8 cellular contexts compared by ENCODE assay signal in genomic region chr16:1194665-1195392, GRCh38. TPM values are rescaled to one million over a fixed set of nuclear protein-coding genes. Genes with fewer than 3 reads are reported as not detected.
A peak's percentile ranks its signal among the peaks of the same experiment; 100 is the strongest.
DNase-seq lines count a peak whose midpoint lies in the region; ATAC-seq and TF ChIP-seq lines count a peak whose summit lies in the region.

No MANE protein-coding gene starts in this region.

- TF ChIP-seq CTCF in fibroblast of the aortic adventitia (IDR thresholded peaks at IDR 0.05; ENCODE audit: insufficient read depth, low read length), result peak; percentile 66

- H3K4me3 ChIP-seq in fibroblast of the aortic adventitia (ENCODE audit: low read depth, low read length), result no peak overlapping the region

- peak; percentile 60 for ATAC-seq in SK-N-SH treated with all-trans-retinoic acid at 6 μM for 48 hours

- DNase-seq in DMS 273 (lab: John Stamatoyannopoulos, UW; ENCODE audit: unreplicated experiment), result peak; percentile 48
- no peak for DNase-seq in DMS 273 treated with DMSO at 0.1 percent for 48 hours (lab: John Stamatoyannopoulos, UW)
- no peak for DNase-seq in fibroblast of the aortic adventitia (ENCODE audit: low read depth)
- DNase-seq in stimulated activated CD4-positive, alpha-beta T cell treated with anti-CD3 and anti-CD28 coated beads, Interleukin-15, amount 100 ng/mL, for 24 hours, result peak; percentile 27
- no peak for DNase-seq in midbrain (lab: John Stamatoyannopoulos, UW)
- no peak for DNase-seq in SK-N-DZ (ENCODE audit: low spot score)
- no peak for DNase-seq in NCI-H748 treated with DMSO at 0.1 percent for 48 hours (lab: John Stamatoyannopoulos, UW)

TF ChIP-seq in SK-N-SH treated with all-trans-retinoic acid at 6 μM for 48 hours, 23 proteins besides CTCF, POLR2A, EP300 and RAD21:
- TF ChIP-seq TOX (CRISPR knock-in tag; IDR thresholded peaks at IDR 0.05; ENCODE audit: borderline replicate concordance) (no peak), POU6F1 (CRISPR knock-in tag; IDR thresholded peaks at IDR 0.05; ENCODE audit: borderline replicate concordance, low read depth) (no peak)

RNA-seq across cellular contexts. Expression of gene TPSG1, which starts 30.2 kb away (rescaled TPM):
- not detected in 2 replicates for total RNA-seq in fibroblast of the aortic adventitia (ENCODE audit: low replicate concordance)
- polyA plus RNA-seq in SK-N-DZ (2014; cell fraction: cytosol; rRNA removed), result not detected in 2 replicates
- polyA plus RNA-seq in SK-N-DZ (2014; cell fraction: nucleus; rRNA removed), result not detected in 2 replicates

RNA-seq across cellular contexts. Expression of gene TPSB2, which starts 35.2 kb away (rescaled TPM):
- not detected in 2 replicates for total RNA-seq in fibroblast of the aortic adventitia (ENCODE audit: low replicate concordance)
- not detected in 2 replicates for polyA plus RNA-seq in SK-N-DZ (2014; cell fraction: cytosol; rRNA removed)
- not detected in 2 replicates for polyA plus RNA-seq in SK-N-DZ (2014; cell fraction: nucleus; rRNA removed)

RNA-seq across cellular contexts. Expression of gene CACNA1H, which starts 41.9 kb away (rescaled TPM):
- 2.7 TPM in 1 of 2 replicates, not detected in the other for total RNA-seq in fibroblast of the aortic adventitia (ENCODE audit: low replicate concordance)
- polyA plus RNA-seq in SK-N-DZ (2014; cell fraction: cytosol; rRNA removed), result 9.9 and 12.9 TPM in 2 replicates
- polyA plus RNA-seq in SK-N-DZ (2014; cell fraction: nucleus; rRNA removed), result 37.3 and 59.9 TPM in 2 replicates

RNA-seq across cellular contexts. Expression of gene TPSAB1, which starts 45.7 kb away (rescaled TPM):
- total RNA-seq in fibroblast of the aortic adventitia (ENCODE audit: low replicate concordance), result not detected in 2 replicates
- not detected in 2 replicates for polyA plus RNA-seq in SK-N-DZ (2014; cell fraction: cytosol; rRNA removed)
- polyA plus RNA-seq in SK-N-DZ (2014; cell fraction: nucleus; rRNA removed), result 0.43 TPM in 1 of 2 replicates, not detected in the other

Comparison
In these comparisons a context has a peak if more than half of its experiments do, and no peak if none do; other contexts are left out.
1. DNase-seq: peak in DMS 273 (single experiment) and stimulated activated CD4-positive, alpha-beta T cell treated with anti-CD3 and anti-CD28 coated beads, Interleukin-15, amount 100 ng/mL, for 24 hours (single experiment); none in DMS 273 treated with DMSO at 0.1 percent for 48 hours (single experiment), fibroblast of the aortic adventitia (single experiment), midbrain (single experiment), SK-N-DZ (single experiment) and NCI-H748 treated with DMSO at 0.1 percent for 48 hours (single experiment).